Comparison of ENCODE assay signal across 1 cellular context in genomic region chr9:114362394-114362793, GRCh38.
TF ChIP-seq lines count a peak whose summit lies in the region.

No MANE protein-coding gene starts in this region.

TF ChIP-seq in K562, 482 proteins besides CTCF, POLR2A, EP300 and RAD21:
- TF ChIP-seq RBM22 (IDR thresholded peaks at IDR 0.05; ENCODE audit: low read depth, low read length, poor library complexity, severe bottlenecking) (peak; percentile 49), RBFOX2 (IDR thresholded peaks at IDR 0.05; ENCODE audit: low read depth, low read length) (0 out of 2 replicates have a peak, but pooled peaks have one; percentile 15), POLR2G (IDR thresholded peaks at IDR 0.05; ENCODE audit: low read depth, low read length) (peak; percentile 66), BHLHE40 (IDR thresholded peaks at IDR 0.05; ENCODE audit: low read length) (no peak)
TF ChIP-seq in K562: peak in this region for 3.
